ENCODE assay signal across 29 cellular contexts in the genomic region with DNA sequence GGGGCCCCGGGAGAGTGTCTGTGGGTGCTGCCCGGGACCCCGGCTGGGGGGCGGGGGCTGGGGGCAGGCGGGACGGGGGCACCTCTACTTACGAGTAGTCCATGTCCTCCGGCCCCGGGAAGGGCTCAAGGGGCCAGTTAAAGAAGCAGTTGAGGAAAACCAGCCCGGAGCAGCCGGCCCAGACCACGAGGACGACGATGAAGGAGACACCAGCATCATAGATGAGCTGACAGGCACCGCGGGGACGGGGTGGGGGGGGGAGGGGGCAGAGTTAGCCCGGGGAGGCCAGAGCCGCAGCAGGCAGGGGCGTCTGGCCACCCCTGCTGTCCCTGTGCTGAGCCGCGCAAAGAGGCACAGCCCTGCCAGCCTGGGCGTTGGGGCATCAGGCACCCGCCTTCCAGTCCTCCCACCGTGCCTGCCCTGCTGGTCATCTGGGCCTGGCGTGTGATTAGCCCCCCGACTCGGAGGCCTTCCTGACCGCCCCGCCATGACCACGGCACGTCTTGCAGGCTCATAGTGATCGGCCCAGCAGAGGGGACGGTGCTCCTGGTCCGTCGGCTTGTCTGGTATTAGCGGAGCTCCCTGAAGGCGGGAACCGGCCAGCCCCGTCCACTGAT. TPM values are rescaled to one million over a fixed set of nuclear protein-coding genes. Genes with fewer than 3 reads are reported as not detected.
DNase-seq lines count a peak whose midpoint lies in the region; ATAC-seq, FAIRE-seq and TF ChIP-seq lines count a peak whose summit lies in the region.
"Had no signal": no experiment of that assay in that cellular context is flagged by ENCODE, and none has a peak within 500 bp of the region (broad histone marks: within the 10 kb centered on the region; RNA-seq: fewer than 3 reads in every experiment).

No MANE protein-coding gene starts in this region.

- peak overlapping the region; percentile 76 for H3K9ac ChIP-seq in DND-41 (ENCODE audit: low read depth, low read length)
- no peak overlapping the region for H3K9ac ChIP-seq in Karpas-422 (ENCODE audit: low read length)
- H3K9ac ChIP-seq in H1 (replicated peaks in 1 of 4; ENCODE audit: extremely low read depth in 1 of 4, low read depth in 3 of 4, low read length in 3 of 4) = no peak overlapping the region

- H3K4ac ChIP-seq in H1 (replicated peaks; ENCODE audit: insufficient read length, low read depth, low read length) = no peak overlapping the region

- H3K9me2 ChIP-seq in Karpas-422 (replicated peaks; ENCODE audit: insufficient read depth, low read length) = no peaks in the 10 kb centered on the region

- H3K4me2 ChIP-seq in DND-41 (ENCODE audit: insufficient read depth, low read length) (peak overlapping the region; percentile 32), Karpas-422 (ENCODE audit: low read depth, low read length, poor library complexity, severe bottlenecking) (no peak overlapping the region), H1 (ENCODE audit: insufficient read depth in 1 of 2, low read depth in 2 of 2, low read length in 2 of 2) (no peak overlapping the region)

- H3K23me2 ChIP-seq in H1 (ENCODE audit: low read depth, low read length) = no peaks in the 10 kb centered on the region

- H4K8ac ChIP-seq in H1 (ENCODE audit: extremely low read depth, insufficient read depth, low read length) = no peak overlapping the region; the same call in 1 of the 2 replicates

- TF ChIP-seq POLR2A in H1 (IDR thresholded peaks at IDR 0.05; ENCODE audit: control extremely low read depth in 1 of 2, low read depth in 2 of 2, low read length in 2 of 2) (no peak), spleen (IDR thresholded peaks at IDR 0.05) (no peak)

- H2BK20ac ChIP-seq in H1 (ENCODE audit: low read length) = no peak overlapping the region

- H4K20me1 ChIP-seq in DND-41 (ENCODE audit: insufficient read depth, low read length) (no peaks in the 10 kb centered on the region), Karpas-422 (ENCODE audit: insufficient read depth, low read depth, low read length) (no peaks in the 10 kb centered on the region), H1 (replicated peaks in 1 of 2; ENCODE audit: control insufficient read depth in 1 of 2, insufficient read depth in 2 of 2, low read length in 2 of 2) (no peaks in the 10 kb centered on the region)

- H2BK120ac ChIP-seq in H1 (replicated peaks; ENCODE audit: low read depth, low read length) = no peak overlapping the region

- peaks cover 23% of the 10 kb centered on the region for H3K79me2 ChIP-seq in DND-41 (ENCODE audit: insufficient read depth, low read length)
- H3K79me2 ChIP-seq in Karpas-422 (ENCODE audit: low read length) = no peaks in the 10 kb centered on the region
- H3K79me2 ChIP-seq in H1 (ENCODE audit: control insufficient read depth in 1 of 2, insufficient read depth in 2 of 2, low read length in 2 of 2) = no peaks in the 10 kb centered on the region

- H3K4me3 ChIP-seq in DND-41 (ENCODE audit: low read depth in 1 of 2, low read length in 2 of 2) = peak overlapping the region in 1 of 2 experiments; percentile 17; a peak in 1 of 4 replicates
- no peak overlapping the region for H3K4me3 ChIP-seq in Karpas-422 (ENCODE audit: low read length)
- H3K4me3 ChIP-seq in H1 (ENCODE audit: extremely low read depth in 1 of 4, insufficient read depth in 2 of 4, low read depth in 3 of 4, low read length in 4 of 4) = no peak overlapping the region
- H3K4me3 ChIP-seq in spleen = no peak overlapping the region
- H3K4me3 ChIP-seq: MG63, SK-N-MC had no signal

- CTCF ChIA-PET in H1 (lab: Charles Lee; ENCODE audit: partially characterized antibody) = interaction anchor here (0.9 to 1.5 kb wide), 7 partner anchors 13 to 58 kb away, joined by 3 to 5 read pairs (median 3); no protein-coding TSS in a partner anchor

- H2AK5ac ChIP-seq in H1 (ENCODE audit: low read depth, low read length) = no peak overlapping the region

- H3K27ac ChIP-seq in DND-41 (ENCODE audit: low read length) (peak overlapping the region; percentile 99), Karpas-422 (ENCODE audit: low read length) (0 out of 2 replicates have a peak overlapping the region, but pooled peaks have one; percentile 96), H1 (ENCODE audit: low read depth, low read length) (no peak overlapping the region), spleen (peak overlapping the region in 6 of 8 donors; percentile 32 to 91 (median 79))
- H3K27ac ChIP-seq: SK-N-MC had no signal

- FAIRE-seq in H1 (lab: Jason Lieb, UNC) = no peak
- FAIRE-seq: astrocyte, endometrium, frontal cortex, H54 had no signal

- H2BK15ac ChIP-seq in H1 (ENCODE audit: low read length) = no peak overlapping the region

- POLR2A ChIA-PET in H1 (lab: Charles Lee; ENCODE audit: partially characterized antibody) = no interaction called here

- no peak for TF ChIP-seq EP300 in H1 (IDR thresholded peaks at IDR 0.05; ENCODE audit: borderline replicate concordance in 1 of 2, low read depth in 2 of 2, low read length in 2 of 2)

- ATAC-seq in DND-41 (ENCODE audit: insufficient read depth, low read depth) (no peak), HG03565 (IDR thresholded peaks at IDR 0.05; ENCODE audit: unreplicated experiment) (no peak), GM21423 (IDR thresholded peaks at IDR 0.05; ENCODE audit: unreplicated experiment) (no peak)
- ATAC-seq: activated CD4-positive, alpha-beta T cell treated with anti-CD3 and anti-CD28 coated beads for 36 hours; activated CD8-positive, alpha-beta T cell treated with anti-CD3 and anti-CD28 coated beads, Interleukin-2, amount 10 ng/mL, durations not matched to agents 7 days and 5 days; activated naive CD4-positive, alpha-beta T cell treated with anti-CD3 and anti-CD28 coated beads, Interleukin-2, amount 50 U/mL, for 72 hours; naive thymus-derived CD4-positive, alpha-beta T cell had no signal

- intact Hi-C loops in spleen (cut with DNase I; ENCODE audit: low total_unique reads) = no loop called here

- DNase-seq in DND-41 = no peak
- no peak for DNase-seq in Karpas-422
- no peak for DNase-seq in H1 (ENCODE audit: low read depth in 1 of 2, low spot score in 2 of 2)
- DNase-seq in spleen = no peak
- no peak for DNase-seq in midbrain (lab: John Stamatoyannopoulos, UW)
- DNase-seq in stimulated activated CD4-positive, alpha-beta T cell treated with anti-CD3 and anti-CD28 coated beads, Interleukin-4, amount 100 ng/mL, for 1 hour = no peak
- DNase-seq: activated CD4-positive, alpha-beta T cell treated with anti-CD3 and anti-CD28 coated beads for 36 hours; activated CD8-positive, alpha-beta T cell treated with anti-CD3 and anti-CD28 coated beads, Interleukin-2, amount 10 ng/mL, durations not matched to agents 7 days and 5 days; activated T-cell treated with anti-CD3 and anti-CD28 coated beads for 4 hours; cortex of kidney; EL; hypothalamus; immature natural killer cell; MG63; naive thymus-derived CD4-positive, alpha-beta T cell; NCI-H1417; NCI-H2107; NCI-H446 treated with DMSO at 0.1 percent for 48 hours; NCI-H82; occipital lobe; stimulated activated CD4-positive, alpha-beta T cell treated with anti-CD3 and anti-CD28 coated beads, Interleukin-1b, Interleukin-23, amount 100 ng/mL, for 48 hours had no signal

- H3K23ac ChIP-seq in H1 (ENCODE audit: insufficient read length) = no peak overlapping the region

- H3K9me3 ChIP-seq in DND-41 (ENCODE audit: insufficient read depth, low read length, severe bottlenecking) (no peaks in the 10 kb centered on the region), Karpas-422 (ENCODE audit: low read length) (no peaks in the 10 kb centered on the region), H1 (ENCODE audit: insufficient read depth in 2 of 2, low read depth in 1 of 2, low read length in 1 of 2) (no peaks in the 10 kb centered on the region), spleen (no peaks in the 10 kb centered on the region)
- H3K9me3 ChIP-seq: MG63 had no signal

- H3K79me1 ChIP-seq in H1 (ENCODE audit: low read depth, low read length) = no peaks in the 10 kb centered on the region

- no peak for TF ChIP-seq CTCF in DND-41 (IDR thresholded peaks at IDR 0.05; ENCODE audit: borderline replicate concordance, extremely low read depth, low read length, poor library complexity, severe bottlenecking)
- TF ChIP-seq CTCF in H1 (IDR thresholded peaks at IDR 0.05; ENCODE audit: control extremely low read depth in 1 of 3, insufficient read depth in 1 of 3, low read depth in 1 of 3, low read length in 3 of 3) = no peak
- TF ChIP-seq CTCF in spleen (IDR thresholded peaks at IDR 0.05 in 8 of 11, conservative IDR thresholded peaks at IDR 0.05 in 3 of 11) = no peak

- H4K91ac ChIP-seq in H1 (replicated peaks; ENCODE audit: insufficient read length, low read length) = no peak overlapping the region

- H3K36me3 ChIP-seq in DND-41 (ENCODE audit: insufficient read depth, low read length) (peaks cover 45% of the 10 kb centered on the region), Karpas-422 (ENCODE audit: insufficient read depth, low read length) (no peaks in the 10 kb centered on the region; the same call in 1 of the 2 replicates), H1 (ENCODE audit: control insufficient read depth in 2 of 4, insufficient read depth in 4 of 4, low read length in 3 of 4) (no peaks in the 10 kb centered on the region), spleen (peaks cover 0 to 68% (median 21%) of the 10 kb centered on the region in 6 donors)
- H3K36me3 ChIP-seq: MG63 had no signal

- no peak overlapping the region for H3K18ac ChIP-seq in H1 (ENCODE audit: extremely low read depth, low read length)

- H2AFZ ChIP-seq in DND-41 (ENCODE audit: low read depth, low read length) (no peak overlapping the region), Karpas-422 (ENCODE audit: low read length) (no peak overlapping the region), H1 (ENCODE audit: low read length) (no peak overlapping the region)

- TF ChIP-seq RAD21 in H1 (IDR thresholded peaks at IDR 0.05 in 1 of 2, conservative IDR thresholded peaks at IDR 0.05 in 1 of 2; ENCODE audit: low read depth in 2 of 2, low read length in 2 of 2) = no peak

- H3K27me3 ChIP-seq in DND-41 (ENCODE audit: insufficient read depth, low read length, poor library complexity) = no peaks in the 10 kb centered on the region
- H3K27me3 ChIP-seq in Karpas-422 (ENCODE audit: low read length) = no peaks in the 10 kb centered on the region
- H3K27me3 ChIP-seq in H1 (replicated peaks in 1 of 4; ENCODE audit: control insufficient read depth in 3 of 4, extremely low read depth in 1 of 4, insufficient read depth in 3 of 4, low read length in 3 of 4) = no peaks in the 10 kb centered on the region
- no peaks in the 10 kb centered on the region for H3K27me3 ChIP-seq in spleen (replicated peaks in 1 of 7)
- H3K27me3 ChIP-seq: MG63 had no signal

- no peak overlapping the region for H2BK5ac ChIP-seq in H1 (ENCODE audit: low read depth, low read length)

- no peak overlapping the region for H4K5ac ChIP-seq in H1 (ENCODE audit: insufficient read length, low read depth, low read length)

- no peak overlapping the region for H3K14ac ChIP-seq in H1 (ENCODE audit: insufficient read length)

- no peak overlapping the region for H3K56ac ChIP-seq in H1 (replicated peaks; ENCODE audit: insufficient read length, low read depth, low read length)

- H3K4me1 ChIP-seq in DND-41 (ENCODE audit: insufficient read depth, low read length) (peaks cover 63% of the 10 kb centered on the region), Karpas-422 (ENCODE audit: low read length) (peaks cover 23% of the 10 kb centered on the region), H1 (replicated peaks in 1 of 4; ENCODE audit: control insufficient read depth in 3 of 4, insufficient read depth in 4 of 4, low read length in 3 of 4) (peaks cover 0 to 7% (median 4%) of the 10 kb centered on the region in 4 experiments; a peak in 4 of 7 replicates), spleen (peaks cover 23 to 90% (median 57%) of the 10 kb centered on the region in 6 donors)

- 0 out of 2 replicates have a peak overlapping the region, but pooled peaks have one; percentile 23 for H2BK12ac ChIP-seq in H1 (ENCODE audit: low read depth, low read length)

- WGBS in H1 (ENCODE audit: extremely low coverage in 1 of 2, insufficient coverage in 1 of 2, insufficient read length in 1 of 2, insufficient replicate concordance in 2 of 2, low coverage in 1 of 2, low lambda C conversion rate in 2 of 2, missing lambda C conversion rate in 1 of 2), 2 experiments = 97% methylated on average over 22 of the region's 40 CpGs; no CpG with 5 or more reads in 1 of the 2 experiments
- 82 to 88% (median 88%) methylated on average over 23 to 40 of the region's 40 CpGs for WGBS in spleen, 5 donors

RNA-seq across cellular contexts. Expression of gene PITPNA, which starts 29.0 kb away (rescaled TPM):
- 26.2 and 28.9 TPM in 2 replicates for total RNA-seq in Karpas-422 (2014; rRNA removed; shearing (Covaris generic); ENCODE audit: low replicate concordance)
- 63.5 and 66.5 TPM in 2 replicates for total RNA-seq in H1 (2021; fragmentation: NEBNext Ultra II Directional; extraction: Animal tissue kit (Norgen Biotek cat#: 25700))
- 34.5 and 35.8 TPM in 2 replicates for polyA plus RNA-seq in H1 (2011; rRNA removed)
- polyA plus RNA-seq in H1 (2011; cell fraction: cytosol; rRNA removed) = 38.5 TPM
- polyA plus RNA-seq in H1 (2011; cell fraction: nucleus; rRNA removed) = 34.9 TPM
- 44.8 to 55.4 TPM (median 51.5 TPM) in 4 replicates for polyA plus RNA-seq in H1 (2012, experiment 1 of 2)
- polyA plus RNA-seq in H1 (2012, experiment 2 of 2) = 18.6 TPM
- 47.9 TPM for polyA plus RNA-seq in H1 (2013, experiment 1 of 2)
- 49.6 TPM for polyA plus RNA-seq in H1 (2013, experiment 2 of 2)
- 26.8 and 31.2 TPM in 2 replicates for polyA minus RNA-seq in H1 (2011; rRNA and poly(A)+ RNA removed)
- polyA minus RNA-seq in H1 (2011; cell fraction: cytosol; rRNA and poly(A)+ RNA removed) = 18.7 TPM
- 14.2 TPM for polyA minus RNA-seq in H1 (2011; cell fraction: nucleus; rRNA and poly(A)+ RNA removed)
- 10 to 100 TPM; 47.3 to 88.0 (median 68.9) TPM for total RNA-seq in spleen
- polyA plus RNA-seq in spleen = 10 to 100 TPM; 17.0 to 29.6 (median 17.1) TPM

RNA-seq across cellular contexts. Expression of gene SLC43A2, which starts 37.1 kb away (rescaled TPM):
- 10.0 and 10.8 TPM in 2 replicates for total RNA-seq in Karpas-422 (2014; rRNA removed; shearing (Covaris generic); ENCODE audit: low replicate concordance)
- total RNA-seq in H1 (2021; fragmentation: NEBNext Ultra II Directional; extraction: Animal tissue kit (Norgen Biotek cat#: 25700)) = 6.6 and 7.8 TPM in 2 replicates
- polyA plus RNA-seq in H1 (2011; rRNA removed) (10.5 and 12.6 TPM in 2 replicates), spleen (10 to 100 TPM; 12.6 to 26.8 (median 14.9) TPM)
- polyA plus RNA-seq in H1 (2011; cell fraction: cytosol; rRNA removed) = 7.7 TPM
- polyA plus RNA-seq in H1 (2011; cell fraction: nucleus; rRNA removed) = 9.0 TPM
- polyA plus RNA-seq in H1 (2012, experiment 1 of 2) = 8.7 to 10.6 TPM (median 9.4 TPM) in 4 replicates
- polyA plus RNA-seq in H1 (2012, experiment 2 of 2) = 9.0 TPM
- 9.4 TPM for polyA plus RNA-seq in H1 (2013, experiment 1 of 2)
- 9.7 TPM for polyA plus RNA-seq in H1 (2013, experiment 2 of 2)
- 7.8 and 10.8 TPM in 2 replicates for polyA minus RNA-seq in H1 (2011; rRNA and poly(A)+ RNA removed)
- polyA minus RNA-seq in H1 (2011; cell fraction: cytosol; rRNA and poly(A)+ RNA removed) = 10.0 TPM
- polyA minus RNA-seq in H1 (2011; cell fraction: nucleus; rRNA and poly(A)+ RNA removed) = 8.6 TPM
- 10 to 100 TPM; 51.1 to 84.6 (median 67.3) TPM for total RNA-seq in spleen

RNA-seq across cellular contexts. Expression of gene SCARF1, which starts 54.0 kb away (rescaled TPM):
- total RNA-seq in Karpas-422 (2014; rRNA removed; shearing (Covaris generic); ENCODE audit: low replicate concordance) = 0.18 TPM in 1 of 2 replicates, not detected in the other
- 1.6 TPM in 2 replicates for total RNA-seq in H1 (2021; fragmentation: NEBNext Ultra II Directional; extraction: Animal tissue kit (Norgen Biotek cat#: 25700))
- 1.1 and 1.5 TPM in 2 replicates for polyA plus RNA-seq in H1 (2011; rRNA removed)
- 0.98 TPM for polyA plus RNA-seq in H1 (2011; cell fraction: cytosol; rRNA removed)
- 3.0 TPM for polyA plus RNA-seq in H1 (2011; cell fraction: nucleus; rRNA removed)
- polyA plus RNA-seq in H1 (2012, experiment 1 of 2) = 0.55 to 1.3 TPM (median 0.90 TPM) in 4 replicates
- polyA plus RNA-seq in H1 (2012, experiment 2 of 2) = 0.55 TPM
- polyA plus RNA-seq in H1 (2013, experiment 1 of 2) = 3.5 TPM
- polyA plus RNA-seq in H1 (2013, experiment 2 of 2) = 3.3 TPM
- polyA minus RNA-seq in H1 (2011; rRNA and poly(A)+ RNA removed) = 0.49 and 0.50 TPM in 2 replicates
- polyA minus RNA-seq in H1 (2011; cell fraction: cytosol; rRNA and poly(A)+ RNA removed) = not detected
- polyA minus RNA-seq in H1 (2011; cell fraction: nucleus; rRNA and poly(A)+ RNA removed) = 1.5 TPM
- 100 to 1,000 TPM in 2 of 7 donors, 10 to 100 TPM in 5; 55.5 to 112 (median 66.5) TPM for total RNA-seq in spleen
- polyA plus RNA-seq in spleen = 10 to 100 TPM in 2 of 3 donors, 1 to 10 TPM in 1; 5.1 to 31.2 (median 13.6) TPM

RNA-seq across cellular contexts. Expression of gene RILP, which starts 58.1 kb away (rescaled TPM):
- 1.7 TPM in 1 of 2 replicates, not detected in the other for total RNA-seq in Karpas-422 (2014; rRNA removed; shearing (Covaris generic); ENCODE audit: low replicate concordance)
- total RNA-seq in H1 (2021; fragmentation: NEBNext Ultra II Directional; extraction: Animal tissue kit (Norgen Biotek cat#: 25700)) = 6.0 and 7.2 TPM in 2 replicates
- polyA plus RNA-seq in H1 (2011; rRNA removed) = 6.8 and 10.3 TPM in 2 replicates
- polyA plus RNA-seq in H1 (2011; cell fraction: cytosol; rRNA removed) = 8.8 TPM
- 8.7 TPM for polyA plus RNA-seq in H1 (2011; cell fraction: nucleus; rRNA removed)
- 5.5 to 9.1 TPM (median 7.5 TPM) in 4 replicates for polyA plus RNA-seq in H1 (2012, experiment 1 of 2)
- polyA plus RNA-seq in H1 (2012, experiment 2 of 2) = 5.8 TPM
- polyA plus RNA-seq in H1 (2013, experiment 1 of 2) = 13.2 TPM
- 13.9 TPM for polyA plus RNA-seq in H1 (2013, experiment 2 of 2)
- 2.0 and 3.0 TPM in 2 replicates for polyA minus RNA-seq in H1 (2011; rRNA and poly(A)+ RNA removed)
- 3.5 TPM for polyA minus RNA-seq in H1 (2011; cell fraction: cytosol; rRNA and poly(A)+ RNA removed)
- 3.0 TPM for polyA minus RNA-seq in H1 (2011; cell fraction: nucleus; rRNA and poly(A)+ RNA removed)
- 10 to 100 TPM; 15.8 to 43.9 (median 28.9) TPM for total RNA-seq in spleen
- polyA plus RNA-seq in spleen = 10 to 100 TPM; 14.7 to 25.6 (median 17.4) TPM

Comparison
In these comparisons a context has a peak if more than half of its experiments do, and no peak if none do; other contexts are left out.
1. RNA of gene SCARF1, which starts 54.0 kb away (total RNA-seq): 55.5 to 112 TPM in spleen; 1.6 TPM in H1 and 0.18 TPM in Karpas-422; every median in the first group is over 10 times any median in the second.